ENCODE assay signal across 18 cellular contexts in genomic region chr11:75823415-75823814, GRCh38. TPM values are rescaled to one million over a fixed set of nuclear protein-coding genes. Genes with fewer than 3 reads are reported as not detected.
DNase-seq lines count a peak whose midpoint lies in the region; ATAC-seq and TF ChIP-seq lines count a peak whose summit lies in the region.
"Had no signal": no experiment of that assay in that cellular context is flagged by ENCODE, and none has a peak within 500 bp of the region (broad histone marks: within the 10 kb centered on the region; RNA-seq: fewer than 3 reads in every experiment).

No MANE protein-coding gene starts in this region.

- H3K36me3 ChIP-seq in Karpas-422 (ENCODE audit: insufficient read depth, low read length) = peaks cover 17% of the 10 kb centered on the region; the same call in 1 of the 2 replicates
- no peaks in the 10 kb centered on the region for H3K36me3 ChIP-seq in gastroesophageal sphincter
- H3K36me3 ChIP-seq in stomach = peaks cover 0 to 5% (median 0%) of the 10 kb centered on the region in 4 donors
- H3K36me3 ChIP-seq: HAP-1, pancreas had no signal

- no peak for TF ChIP-seq EP300 in gastroesophageal sphincter (IDR thresholded peaks at IDR 0.05)
- TF ChIP-seq EP300 in stomach (IDR thresholded peaks at IDR 0.05) = no peak

- H3K27ac Mint-ChIP-seq in activated CD4-positive, alpha-beta T cell treated with anti-CD3 and anti-CD28 coated beads, Interleukin-2, amount 10 ng/mL, durations not matched to agents 7 days and 5 days = peak overlapping the region; percentile 26
- H3K27ac Mint-ChIP-seq: activated CD4-positive, alpha-beta memory T cell treated with anti-CD3 and anti-CD28 coated beads for 36 hours; activated naive CD4-positive, alpha-beta T cell treated with anti-CD3 and anti-CD28 coated beads, Interleukin-2, amount 50 U/mL, for 24 hours; activated T-cell treated with anti-CD3 and anti-CD28 coated beads, Interleukin-2, amount 50 U/mL, for 24 hours had no signal

- intact Hi-C loops in stomach (cut with DNase I; ENCODE audit: low total_unique reads) = no loop called here

- TF ChIP-seq CTCF in gastroesophageal sphincter (IDR thresholded peaks at IDR 0.05) (no peak), stomach (IDR thresholded peaks at IDR 0.05) (no peak), omental fat pad (IDR thresholded peaks at IDR 0.05) (no peak)

- no peak overlapping the region for H2AFZ ChIP-seq in Karpas-422 (ENCODE audit: low read length)

- no peaks in the 10 kb centered on the region for H3K9me3 Mint-ChIP-seq in activated CD4-positive, alpha-beta T cell treated with anti-CD3 and anti-CD28 coated beads, Interleukin-2, amount 10 ng/mL, durations not matched to agents 7 days and 5 days
- H3K9me3 Mint-ChIP-seq: activated CD4-positive, alpha-beta memory T cell treated with anti-CD3 and anti-CD28 coated beads for 36 hours; activated naive CD4-positive, alpha-beta T cell treated with anti-CD3 and anti-CD28 coated beads, Interleukin-2, amount 50 U/mL, for 24 hours; activated T-cell treated with anti-CD3 and anti-CD28 coated beads, Interleukin-2, amount 50 U/mL, for 24 hours had no signal

- H3K4me3 ChIP-seq in Karpas-422 (ENCODE audit: low read length) (peak overlapping the region; percentile 58), gastroesophageal sphincter (no peak overlapping the region), stomach (no peak overlapping the region)
- H3K4me3 ChIP-seq: HAP-1, pancreas had no signal

- POLR2A ChIA-PET in activated CD4-positive, alpha-beta T cell treated with anti-CD3 and anti-CD28 coated beads, Interleukin-2, amount 10 ng/mL, durations not matched to agents 7 days and 5 days (lab: Charles Lee) = no interaction called here

- H4K20me1 ChIP-seq in Karpas-422 (ENCODE audit: insufficient read depth, low read depth, low read length) = no peaks in the 10 kb centered on the region

- no peaks in the 10 kb centered on the region for H3K27me3 Mint-ChIP-seq in activated CD4-positive, alpha-beta T cell treated with anti-CD3 and anti-CD28 coated beads, Interleukin-2, amount 10 ng/mL, durations not matched to agents 7 days and 5 days
- H3K27me3 Mint-ChIP-seq: activated CD4-positive, alpha-beta memory T cell treated with anti-CD3 and anti-CD28 coated beads for 36 hours; activated naive CD4-positive, alpha-beta T cell treated with anti-CD3 and anti-CD28 coated beads, Interleukin-2, amount 50 U/mL, for 24 hours; activated T-cell treated with anti-CD3 and anti-CD28 coated beads, Interleukin-2, amount 50 U/mL, for 24 hours had no signal

- peaks cover 21% of the 10 kb centered on the region for H3K36me3 Mint-ChIP-seq in activated CD4-positive, alpha-beta T cell treated with anti-CD3 and anti-CD28 coated beads, Interleukin-2, amount 10 ng/mL, durations not matched to agents 7 days and 5 days (ENCODE audit: low read depth)

- WGBS in gastroesophageal sphincter (ENCODE audit: low coverage in 1 of 2), 2 donors = 95 to 100% methylated on average over 1 to 4 of the region's 4 CpGs
- WGBS in stomach, 5 donors = 57 to 69% (median 58%) methylated on average over 4 of the region's 4 CpGs

- peak overlapping the region; percentile 98 for H3K4me2 ChIP-seq in Karpas-422 (ENCODE audit: low read depth, low read length, poor library complexity, severe bottlenecking)

- peaks cover 96% of the 10 kb centered on the region for H3K79me2 ChIP-seq in Karpas-422 (ENCODE audit: low read length)

- CTCF ChIA-PET in activated CD4-positive, alpha-beta T cell treated with anti-CD3 and anti-CD28 coated beads, Interleukin-2, amount 10 ng/mL, durations not matched to agents 7 days and 5 days (lab: Charles Lee) = interaction anchor here (1.5 to 2.5 kb wide), 2 partner anchors 11 to 21 kb away, joined by 7 to 8 read pairs; no protein-coding TSS in a partner anchor

- peak overlapping the region; percentile 61 for H3K9ac ChIP-seq in Karpas-422 (ENCODE audit: low read length)

- peak overlapping the region; percentile 100 for H3K27ac ChIP-seq in Karpas-422 (ENCODE audit: low read length)
- H3K27ac ChIP-seq in gastroesophageal sphincter = peak overlapping the region in 3 of 4 donors; percentile 27 to 89 (median 82)
- peak overlapping the region in 3 of 5 donors; percentile 30 to 83 (median 74) for H3K27ac ChIP-seq in stomach

- DNase-seq in activated CD4-positive, alpha-beta T cell treated with anti-CD3 and anti-CD28 coated beads, Interleukin-2, amount 10 ng/mL, durations not matched to agents 7 days and 5 days = no peak
- no peak for DNase-seq in activated CD4-positive, alpha-beta T cell treated with anti-CD3 and anti-CD28 coated beads, Interleukin-2, amount 50 U/mL, for 48 hours
- peak; percentile 58 for DNase-seq in Karpas-422
- DNase-seq in stomach = no peak
- no peak for DNase-seq in globus pallidus (ENCODE audit: low spot score)
- DNase-seq in NCI-H345 treated with DMSO at 0.1 percent for 48 hours (lab: John Stamatoyannopoulos, UW; ENCODE audit: unreplicated experiment) = no peak
- DNase-seq in omental fat pad (ENCODE audit: low spot score) = no peak
- DNase-seq: activated CD4-positive, alpha-beta memory T cell treated with anti-CD3 and anti-CD28 coated beads for 36 hours; activated T-cell treated with anti-CD3 and anti-CD28 coated beads, Interleukin-2, amount 50 U/mL, for 24 hours; foreskin melanocyte; IMR-90; NCI-H187 treated with DMSO at 0.1 percent for 48 hours; pancreas; SHP77 treated with DMSO at 0.1 percent for 48 hours; stimulated activated CD4-positive, alpha-beta T cell treated with anti-CD3 and anti-CD28 coated beads, Interleukin-2, amount 100 ng/mL, for 48 hours had no signal

- H3K27me3 ChIP-seq in Karpas-422 (ENCODE audit: low read length) = no peaks in the 10 kb centered on the region
- H3K27me3 ChIP-seq in gastroesophageal sphincter = no peaks in the 10 kb centered on the region
- no peaks in the 10 kb centered on the region for H3K27me3 ChIP-seq in stomach
- H3K27me3 ChIP-seq: pancreas had no signal

- H3K4me1 ChIP-seq in Karpas-422 (ENCODE audit: low read length) = peaks cover 67% of the 10 kb centered on the region
- peaks cover 8 to 86% (median 27%) of the 10 kb centered on the region in 3 donors for H3K4me1 ChIP-seq in gastroesophageal sphincter
- peaks cover 17 to 95% (median 65%) of the 10 kb centered on the region in 4 donors for H3K4me1 ChIP-seq in stomach
- H3K4me1 ChIP-seq: HAP-1 had no signal

- no peaks in the 10 kb centered on the region for H3K9me2 ChIP-seq in Karpas-422 (replicated peaks; ENCODE audit: insufficient read depth, low read length)

- no peak for ATAC-seq in gastroesophageal sphincter
- no peak for ATAC-seq in omental fat pad (ENCODE audit: low FRiP score)

- no peak for TF ChIP-seq POLR2A in gastroesophageal sphincter (IDR thresholded peaks at IDR 0.05)
- no peak for TF ChIP-seq POLR2A in stomach (IDR thresholded peaks at IDR 0.05)

- H3K9me3 ChIP-seq in Karpas-422 (ENCODE audit: low read length) (no peaks in the 10 kb centered on the region), gastroesophageal sphincter (no peaks in the 10 kb centered on the region), stomach (no peaks in the 10 kb centered on the region)
- H3K9me3 ChIP-seq: HAP-1, pancreas had no signal

- H3K4me3 Mint-ChIP-seq in activated CD4-positive, alpha-beta T cell treated with anti-CD3 and anti-CD28 coated beads, Interleukin-2, amount 10 ng/mL, durations not matched to agents 7 days and 5 days = no peak overlapping the region
- H3K4me3 Mint-ChIP-seq: activated CD4-positive, alpha-beta memory T cell treated with anti-CD3 and anti-CD28 coated beads for 36 hours; activated naive CD4-positive, alpha-beta T cell treated with anti-CD3 and anti-CD28 coated beads, Interleukin-2, amount 50 U/mL, for 24 hours; activated T-cell treated with anti-CD3 and anti-CD28 coated beads, Interleukin-2, amount 50 U/mL, for 24 hours had no signal

- H3K4me1 Mint-ChIP-seq in activated CD4-positive, alpha-beta T cell treated with anti-CD3 and anti-CD28 coated beads, Interleukin-2, amount 10 ng/mL, durations not matched to agents 7 days and 5 days = peaks cover 43% of the 10 kb centered on the region

RNA-seq across cellular contexts. Expression of gene UVRAG, which starts 8.4 kb away (rescaled TPM):
- 10 to 100 TPM; 16.8 to 17.0 TPM for total RNA-seq in activated CD4-positive, alpha-beta T cell treated with anti-CD3 and anti-CD28 coated beads, Interleukin-2, amount 10 ng/mL, durations not matched to agents 7 days and 5 days
- total RNA-seq in Karpas-422 (2014; rRNA removed; shearing (Covaris generic); ENCODE audit: low replicate concordance) = 35.4 and 52.7 TPM in 2 replicates
- total RNA-seq in gastroesophageal sphincter = 10 to 100 TPM; 28.1 to 50.1 (median 34.7) TPM
- 10 to 100 TPM; 18.8 to 55.5 (median 33.0) TPM for total RNA-seq in stomach
- polyA plus RNA-seq in stomach = 1 to 10 TPM; 4.7 to 8.9 (median 6.5) TPM
- 10 to 100 TPM; 39.6 to 72.9 (median 61.5) TPM for total RNA-seq in omental fat pad

RNA-seq across cellular contexts. Expression of gene DGAT2, which starts 54.8 kb away (rescaled TPM):
- under 1 TPM; 0.77 to 0.99 TPM for total RNA-seq in activated CD4-positive, alpha-beta T cell treated with anti-CD3 and anti-CD28 coated beads, Interleukin-2, amount 10 ng/mL, durations not matched to agents 7 days and 5 days
- 1.9 and 3.7 TPM in 2 replicates for total RNA-seq in Karpas-422 (2014; rRNA removed; shearing (Covaris generic); ENCODE audit: low replicate concordance)
- total RNA-seq in gastroesophageal sphincter (10 to 100 TPM in 1 of 4 donors, 1 to 10 TPM in 2, under 1 TPM in 1; 0.74 to 14.4 (median 1.5) TPM), stomach (10 to 100 TPM in 1 of 5 donors, 1 to 10 TPM in 1, under 1 TPM in 1, not detected in 2; 0.45 to 16.1 (median 5.5) TPM), omental fat pad (100 to 1,000 TPM in 3 of 4 donors, 10 to 100 TPM in 1; 67.7 to 663 (median 270) TPM)
- polyA plus RNA-seq in stomach = 1 to 10 TPM; 1.7 to 5.0 (median 2.4) TPM

Comparison
In these comparisons a context has a peak if more than half of its experiments do, and no peak if none do; other contexts are left out.
1. RNA of gene DGAT2, which starts 54.8 kb away (total RNA-seq): 67.7 to 663 TPM in omental fat pad; 1.9 to 3.7 TPM in Karpas-422, 0.74 to 14.4 TPM in gastroesophageal sphincter, 0.77 to 0.99 TPM in activated CD4-positive, alpha-beta T cell treated with anti-CD3 and anti-CD28 coated beads, Interleukin-2, amount 10 ng/mL, durations not matched to agents 7 days and 5 days and 0.45 to 16.1 TPM in stomach; every median in the first group is over 4 times any median in the second.
2. Peak in every context shown above with its lines, with median percentiles within 50 percentile points of each other: H3K27ac ChIP-seq.